8 cellular contexts compared by ENCODE assay signal in the genomic region with DNA sequence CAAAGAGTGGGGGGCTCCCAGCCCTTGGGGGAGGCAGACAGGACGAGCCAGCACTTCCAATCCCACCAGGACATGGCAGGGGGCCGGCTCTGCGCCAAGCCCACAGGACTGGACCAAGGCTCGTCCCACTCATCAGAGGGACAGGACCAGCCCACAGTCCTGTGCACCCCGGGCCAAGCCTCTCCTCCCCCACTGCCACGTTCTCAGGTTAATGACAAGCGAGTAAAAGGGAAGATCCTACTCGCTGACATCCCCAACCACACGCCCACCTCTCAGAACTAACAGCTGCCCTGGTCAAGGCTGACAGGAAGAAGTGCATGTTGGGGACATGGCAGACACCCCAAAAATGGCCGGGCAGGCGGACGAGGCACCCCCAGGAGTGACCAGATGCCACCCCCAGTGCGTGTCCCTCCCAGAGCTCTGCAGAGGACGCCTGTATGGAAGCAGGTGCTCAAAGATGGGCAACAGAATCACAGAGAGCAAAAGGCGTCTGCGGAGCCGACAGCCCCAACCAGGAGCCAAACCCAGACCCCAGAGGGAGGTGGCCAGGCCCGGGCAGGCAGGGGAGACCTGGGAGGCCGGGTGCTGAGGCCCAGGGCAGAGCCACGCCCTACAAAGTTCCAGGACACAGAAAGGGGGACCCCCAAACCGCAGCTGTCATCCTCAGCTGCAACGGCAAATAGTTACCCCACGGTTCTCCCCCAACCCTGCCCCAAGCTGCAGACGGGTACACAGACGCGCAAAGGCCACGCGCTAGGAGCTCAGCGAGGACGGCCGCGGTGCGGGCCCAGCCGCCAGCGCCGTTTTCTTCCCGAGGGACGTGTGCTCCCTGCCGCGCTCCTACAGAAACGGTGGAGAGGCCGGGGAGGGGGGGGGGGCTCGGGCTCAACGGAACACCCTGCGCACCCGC. TPM values are rescaled to one million over a fixed set of nuclear protein-coding genes. Genes with fewer than 3 reads are reported as not detected.
DNase-seq lines count a peak whose midpoint lies in the region; ATAC-seq and TF ChIP-seq lines count a peak whose summit lies in the region.

No MANE protein-coding gene starts in this region.

- peak overlapping the region; percentile 90 for H3K27ac Mint-ChIP-seq in activated naive CD8-positive, alpha-beta T cell

- H3K9me3 Mint-ChIP-seq in activated naive CD8-positive, alpha-beta T cell (ENCODE audit: low read depth), result no peaks in the 10 kb centered on the region

- no peak for ATAC-seq in GM18907 (IDR thresholded peaks at IDR 0.05; ENCODE audit: unreplicated experiment)

- H3K27me3 Mint-ChIP-seq in activated naive CD8-positive, alpha-beta T cell, result no peaks in the 10 kb centered on the region

- H3K36me3 ChIP-seq in right atrium auricular region, result no peaks in the 10 kb centered on the region

- peak overlapping the region; percentile 90 for H3K4me3 Mint-ChIP-seq in activated naive CD8-positive, alpha-beta T cell

- peak overlapping the region; percentile 92 to 98 for H3K27ac ChIP-seq in right atrium auricular region

- peaks cover 0 to 73% of the 10 kb centered on the region in 2 donors for H3K4me1 ChIP-seq in right atrium auricular region

- DNase-seq in ELF-1 (ENCODE audit: low read depth, low spot score), result peak; percentile 16
- DNase-seq in Jurkat, Clone E6-1 (ENCODE audit: low read depth, low spot score), result no peak
- no peak for DNase-seq in right atrium auricular region (ENCODE audit: low spot score)
- DNase-seq in skeletal muscle cell (ENCODE audit: low read depth), result no peak
- no peak for DNase-seq in central memory CD4-positive, alpha-beta T cell
- DNase-seq in COLO829 (ENCODE audit: low spot score), result no peak

- no peaks in the 10 kb centered on the region for H3K27me3 ChIP-seq in right atrium auricular region

- no peaks in the 10 kb centered on the region for H3K9me3 ChIP-seq in right atrium auricular region

- peak overlapping the region; percentile 83 for H3K4me3 ChIP-seq in Jurkat, Clone E6-1 (ENCODE audit: low read length)
- H3K4me3 ChIP-seq in right atrium auricular region (peak overlapping the region; percentile 74 to 96), skeletal muscle cell (ENCODE audit: low read depth, low read length) (peak overlapping the region; percentile 79)

- no peaks in the 10 kb centered on the region for H3K36me3 Mint-ChIP-seq in activated naive CD8-positive, alpha-beta T cell

- peaks cover 63% of the 10 kb centered on the region for H3K4me1 Mint-ChIP-seq in activated naive CD8-positive, alpha-beta T cell (ENCODE audit: low read depth)

- no peak for TF ChIP-seq CTCF in right atrium auricular region (IDR thresholded peaks at IDR 0.05)

RNA-seq across cellular contexts. Expression of gene CTBP1, which starts 1.8 kb away (rescaled TPM):
- polyA plus RNA-seq in Jurkat, Clone E6-1 (2012; ENCODE audit: insufficient read depth, insufficient read length), result 156 TPM
- 100 to 1,000 TPM; 104 to 140 TPM for total RNA-seq in right atrium auricular region

RNA-seq across cellular contexts. Expression of gene MAEA, which starts 42.5 kb away (rescaled TPM):
- polyA plus RNA-seq in Jurkat, Clone E6-1 (2012; ENCODE audit: insufficient read depth, insufficient read length), result 56.8 TPM
- 10 to 100 TPM; 46.0 to 51.7 TPM for total RNA-seq in right atrium auricular region
